In the genomic region with DNA sequence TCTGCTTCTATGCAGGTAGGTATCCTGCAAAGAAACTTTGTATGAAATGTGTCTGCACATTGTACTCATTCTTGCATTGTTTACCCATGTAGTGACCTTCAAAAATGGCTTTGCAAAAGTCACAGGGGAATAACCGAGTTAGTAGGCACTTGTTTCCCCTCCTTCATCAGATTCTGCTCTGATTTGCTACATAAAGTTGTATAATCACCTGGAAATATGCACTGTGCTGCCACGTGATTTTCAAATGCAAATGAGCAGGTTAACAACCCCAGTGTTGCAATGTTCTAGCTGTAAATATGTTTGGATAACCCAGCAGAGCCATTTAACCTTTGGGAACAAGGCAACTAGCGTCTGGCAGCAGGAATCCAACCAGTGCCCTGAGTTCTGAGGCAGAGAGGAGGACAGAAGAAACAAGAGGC, we compare ENCODE assay signal across 28 cellular contexts. TPM values are rescaled to one million over a fixed set of nuclear protein-coding genes. Genes with fewer than 3 reads are reported as not detected.
DNase-seq lines count a peak whose midpoint lies in the region; ATAC-seq, FAIRE-seq and TF ChIP-seq lines count a peak whose summit lies in the region.
"Had no signal": no experiment of that assay in that cellular context is flagged by ENCODE, and none has a peak within 500 bp of the region (broad histone marks: within the 10 kb centered on the region; RNA-seq: fewer than 3 reads in every experiment).

KNG1 (plus strand) TSS at position 321 of the 419 bp plus-strand sequence. CDS start 184 bp downstream, outside the sequence.

- H3K4me3 ChIP-seq in GM23338 (no peak within 1 kb of the TSS), bronchial epithelial cell (ENCODE audit: low read depth, low read length) (no peak within 1 kb of the TSS), kidney (ENCODE audit: low read length in 2 of 2) (peak within 1 kb of the TSS; percentile 49 to 71), mucosa of descending colon (no peak within 1 kb of the TSS)
- H3K4me3 ChIP-seq: Peyer's patch, SJSA1 had no signal

- peak within 1 kb of the TSS; percentile 39 to 90 for H3K9ac ChIP-seq in kidney (ENCODE audit: low read length in 2 of 2)

- H3K4me2 ChIP-seq in GM23338: no peak within 1 kb of the TSS

- no peak within 1 kb of the TSS for H3K27ac ChIP-seq in GM23338 (ENCODE audit: low read depth)
- H3K27ac ChIP-seq in kidney (ENCODE audit: low read depth in 2 of 2, low read length in 2 of 2): peak within 1 kb of the TSS; percentile 74 to 84
- H3K27ac ChIP-seq: C4-2B, Peyer's patch, SJSA1 had no signal

- peak; percentile 89 for FAIRE-seq in bronchial epithelial cell (lab: Jason Lieb, UNC)
- no peak for FAIRE-seq in kidney (lab: Jason Lieb, UNC)
- FAIRE-seq in urothelium cell line (lab: Jason Lieb, UNC): no peak
- FAIRE-seq: GM18507, GM19239 had no signal

- no peaks in the 10 kb centered on the region for H3F3A ChIP-seq in GM23338 (replicated peaks; ENCODE audit: low read depth)

- no peak within 1 kb of the TSS for H3K4me3 Mint-ChIP-seq in GM23338
- H3K4me3 Mint-ChIP-seq: CD8-positive, alpha-beta memory T cell; H9; IgD-negative memory B cell had no signal

- H2AFZ ChIP-seq in GM23338: peak within 1 kb of the TSS; percentile 72

- no peaks in the 10 kb centered on the region for H4K20me1 ChIP-seq in GM23338 (replicated peaks; ENCODE audit: insufficient read depth)

- H3K9me3 ChIP-seq in kidney (ENCODE audit: control insufficient read depth in 1 of 2, low read length in 2 of 2) (no peaks in the 10 kb centered on the region), mucosa of descending colon (no peaks in the 10 kb centered on the region)
- H3K9me3 ChIP-seq: Peyer's patch, SJSA1 had no signal

- peaks cover 7% of the 10 kb centered on the region; the same call in 1 of the 3 replicates for H3K4me1 Mint-ChIP-seq in GM23338
- H3K4me1 Mint-ChIP-seq: CD8-positive, alpha-beta memory T cell had no signal

- no peaks in the 10 kb centered on the region for H3K36me3 Mint-ChIP-seq in GM23338 (ENCODE audit: low read depth)
- H3K36me3 Mint-ChIP-seq: IgD-negative memory B cell had no signal

- no peaks in the 10 kb centered on the region for H3K79me2 ChIP-seq in GM23338 (replicated peaks; ENCODE audit: insufficient read depth)

- no peaks in the 10 kb centered on the region for H3K36me3 ChIP-seq in GM23338 (ENCODE audit: insufficient read depth)
- no peaks in the 10 kb centered on the region for H3K36me3 ChIP-seq in bronchial epithelial cell (ENCODE audit: control insufficient read depth, insufficient read depth, low read length)
- H3K36me3 ChIP-seq in kidney (ENCODE audit: control insufficient read depth in 1 of 2, insufficient read depth in 2 of 2, low read length in 2 of 2): no peaks in the 10 kb centered on the region
- H3K36me3 ChIP-seq in mucosa of descending colon (ENCODE audit: low read depth): no peaks in the 10 kb centered on the region
- H3K36me3 ChIP-seq: Peyer's patch, SJSA1 had no signal

- TF ChIP-seq CTCF in GM23338 (conservative IDR thresholded peaks at IDR 0.05; ENCODE audit: low read depth in 2 of 2) (no peak), bronchial epithelial cell (IDR thresholded peaks at IDR 0.05; ENCODE audit: insufficient read depth, low read length, severe bottlenecking) (no peak), kidney (IDR thresholded peaks at IDR 0.05; ENCODE audit: borderline replicate concordance, extremely low read depth, insufficient read depth) (no peak), mucosa of descending colon (IDR thresholded peaks at IDR 0.05) (no peak)

- H3K27ac Mint-ChIP-seq in GM23338: no peak within 1 kb of the TSS
- H3K27ac Mint-ChIP-seq: IgD-negative memory B cell had no signal

- intact Hi-C loops in kidney (cut with DNase I): no loop called here
- intact Hi-C loops in mucosa of descending colon (cut with DNase I, micrococcal nuclease): no loop called here

- H3K9me3 Mint-ChIP-seq in GM23338: no peaks in the 10 kb centered on the region
- H3K9me3 Mint-ChIP-seq: CD8-positive, alpha-beta memory T cell; H9; IgD-negative memory B cell had no signal

- H3K27me3 ChIP-seq in GM23338 (ENCODE audit: insufficient read depth): no peaks in the 10 kb centered on the region
- H3K27me3 ChIP-seq in bronchial epithelial cell (ENCODE audit: control insufficient read depth, insufficient read depth, low read length): peaks cover 3% of the 10 kb centered on the region
- H3K27me3 ChIP-seq: Peyer's patch, SJSA1 had no signal

- ATAC-seq in GM23338 (no peak), mucosa of descending colon (peak; percentile 75), GM18868 (IDR thresholded peaks at IDR 0.05; ENCODE audit: unreplicated experiment) (no peak)

- peaks cover 5% of the 10 kb centered on the region; the same call in 1 of the 2 replicates for H3K9me2 ChIP-seq in GM23338 (ENCODE audit: insufficient read depth)

- H3K27me3 Mint-ChIP-seq in GM23338 (ENCODE audit: insufficient read depth, low read depth, poor library complexity): peaks cover 7% of the 10 kb centered on the region
- H3K27me3 Mint-ChIP-seq: IgD-negative memory B cell had no signal

- DNase-seq in GM23338 (ENCODE audit: low spot score): no peak
- DNase-seq in bronchial epithelial cell (ENCODE audit: low read depth): no peak
- no peak for DNase-seq in kidney
- DNase-seq in mucosa of descending colon: peak in 1 of 3 donors; percentile 5
- no peak for DNase-seq in AG08396 (ENCODE audit: low spot score)
- DNase-seq in NCI-H2107 (lab: John Stamatoyannopoulos, UW): no peak
- DNase-seq in urothelium cell line (ENCODE audit: low spot score): no peak
- DNase-seq: CD8-positive, alpha-beta memory T cell; DMS53; GDM1; H9; MV-4-11; NCI-H1105 treated with DMSO at 0.1 percent for 48 hours; NCI-H1694; NCI-H2081; NCI-H446; Peyer's patch had no signal

- no peaks in the 10 kb centered on the region; the same call in 1 of the 2 replicates for H3K4me1 ChIP-seq in GM23338 (ENCODE audit: insufficient read depth)
- no peaks in the 10 kb centered on the region for H3K4me1 ChIP-seq in kidney (ENCODE audit: control insufficient read depth in 1 of 2, insufficient read depth in 1 of 2, low read depth in 1 of 2, low read length in 2 of 2)
- H3K4me1 ChIP-seq in mucosa of descending colon (ENCODE audit: low read depth): no peaks in the 10 kb centered on the region
- H3K4me1 ChIP-seq: Peyer's patch, SJSA1 had no signal

TF ChIP-seq in GM23338, 12 proteins besides CTCF, POLR2A, EP300 and RAD21 (continues in another document):
- TF ChIP-seq EZH2 (IDR thresholded peaks at IDR 0.05; ENCODE audit: low read depth, unreplicated experiment) (no peak), CREB1 (CRISPR knock-in tag; IDR thresholded peaks at IDR 0.05; ENCODE audit: low read depth) (no peak), ZNF331 (CRISPR knock-in tag; IDR thresholded peaks at IDR 0.05; ENCODE audit: low read depth) (no peak), STAT1 (IDR thresholded peaks at IDR 0.05; ENCODE audit: unreplicated experiment) (no peak), REST (IDR thresholded peaks at IDR 0.05; ENCODE audit: unreplicated experiment) (no peak), EZH2phosphoT487 (IDR thresholded peaks at IDR 0.05; ENCODE audit: unreplicated experiment) (no peak)

RNA-seq across cellular contexts. Expression of gene KNG1, which starts in this region (rescaled TPM):
- 0.49 TPM in 1 of 2 replicates, not detected in the other for total RNA-seq in GM23338 (2014; rRNA removed; shearing (Covaris generic))
- polyA plus RNA-seq in GM23338 (2016; fragmentation: Nextera tagmentation; extraction: Ambion mirVana) (0.09 TPM in 1 of 2 replicates, not detected in the other), kidney (ENCODE audit: insufficient read depth, low read depth, low replicate concordance) (710 TPM)
- total RNA-seq in bronchial epithelial cell (not detected in 2 replicates), kidney (8.7 TPM), mucosa of descending colon (1 to 10 TPM in 1 of 3 donors, under 1 TPM in 2; 0.12 to 3.2 (median 0.44) TPM)
- total RNA-seq: A172; CD8-positive, alpha-beta memory T cell; H9; HT1080; M059J; OCI-LY7; SJSA1 had no signal
- polyA plus RNA-seq: AG04450; CD8-positive, alpha-beta memory T cell; IgD-negative memory B cell had no signal

Comparison
In these comparisons a context has a peak if more than half of its experiments do, and no peak if none do; other contexts are left out.
1. RNA of gene KNG1 (polyA plus RNA-seq): 710 TPM in kidney (single experiment); 0.09 TPM in GM23338; every median in the first group is over 100 times any median in the second.
2. H3K4me3 ChIP-seq: peak in kidney (2 of 2); none in GM23338 (single experiment), bronchial epithelial cell (single experiment) and mucosa of descending colon (single experiment).